1 cellular context compared by ENCODE assay signal in genomic region chr5:158802941-158803341, GRCh38.
TF ChIP-seq lines count a peak whose summit lies in the region.

No MANE protein-coding gene starts in this region.

TF ChIP-seq in IMR-90, 13 proteins besides CTCF, POLR2A, EP300 and RAD21 (continued from another document):
- TF ChIP-seq CEBPB (IDR thresholded peaks at IDR 0.05; ENCODE audit: low read depth, low read length), result no peak
- no peak for TF ChIP-seq USF2 (IDR thresholded peaks at IDR 0.05; ENCODE audit: low read depth, low read length)
- no peak for TF ChIP-seq BHLHE40 (IDR thresholded peaks at IDR 0.05; ENCODE audit: low read depth, low read length)
